8 cellular contexts compared by ENCODE assay signal in the genomic region with DNA sequence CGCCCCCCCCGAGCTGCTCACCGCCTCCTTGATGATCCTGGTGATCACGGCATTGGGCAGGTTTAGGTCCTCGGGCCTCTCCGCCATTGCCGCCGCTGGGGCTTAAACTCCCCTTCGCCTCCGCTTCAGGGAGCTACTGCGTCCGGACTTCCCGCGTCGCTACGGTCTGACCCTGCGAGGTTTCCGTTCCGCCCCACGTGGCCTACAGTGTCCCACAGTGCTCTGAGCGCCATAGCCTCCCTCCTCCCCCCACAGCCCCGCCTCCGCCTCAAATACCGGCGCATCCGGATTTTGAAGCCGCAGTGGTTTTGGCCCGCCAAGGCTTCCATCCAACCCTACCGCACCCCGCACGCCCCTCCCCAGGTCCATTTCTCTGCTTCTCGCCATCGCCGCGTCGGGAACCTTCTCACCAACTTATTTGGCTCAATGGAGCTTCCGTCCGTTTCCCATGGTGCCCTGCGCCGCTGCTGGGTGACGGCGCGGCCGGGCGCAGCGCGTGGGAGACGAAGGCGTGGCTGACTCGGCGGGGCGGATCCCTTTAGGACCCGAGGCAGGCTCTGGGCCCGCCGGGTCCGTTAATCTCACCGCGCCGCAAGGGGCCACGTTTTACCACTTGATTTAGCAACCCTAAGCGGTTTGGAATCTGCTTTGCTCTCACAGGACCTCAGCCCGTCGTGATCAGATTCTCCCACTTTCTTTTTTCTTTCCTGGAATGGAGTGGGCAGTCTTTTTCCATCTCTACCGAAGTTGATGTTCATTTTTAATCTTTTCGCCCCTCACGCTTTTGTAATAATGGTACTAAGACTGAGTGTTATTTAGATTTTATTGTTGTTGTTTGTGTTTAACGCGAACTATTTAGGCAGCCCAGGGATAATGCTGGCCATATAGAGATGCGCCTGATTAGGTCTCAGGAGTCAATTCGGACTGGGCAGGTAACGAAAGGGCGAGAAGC. TPM values are rescaled to one million over a fixed set of nuclear protein-coding genes. Genes with fewer than 3 reads are reported as not detected.
DNase-seq lines count a peak whose midpoint lies in the region; ATAC-seq lines count a peak whose summit lies in the region.

A gene with protein sequence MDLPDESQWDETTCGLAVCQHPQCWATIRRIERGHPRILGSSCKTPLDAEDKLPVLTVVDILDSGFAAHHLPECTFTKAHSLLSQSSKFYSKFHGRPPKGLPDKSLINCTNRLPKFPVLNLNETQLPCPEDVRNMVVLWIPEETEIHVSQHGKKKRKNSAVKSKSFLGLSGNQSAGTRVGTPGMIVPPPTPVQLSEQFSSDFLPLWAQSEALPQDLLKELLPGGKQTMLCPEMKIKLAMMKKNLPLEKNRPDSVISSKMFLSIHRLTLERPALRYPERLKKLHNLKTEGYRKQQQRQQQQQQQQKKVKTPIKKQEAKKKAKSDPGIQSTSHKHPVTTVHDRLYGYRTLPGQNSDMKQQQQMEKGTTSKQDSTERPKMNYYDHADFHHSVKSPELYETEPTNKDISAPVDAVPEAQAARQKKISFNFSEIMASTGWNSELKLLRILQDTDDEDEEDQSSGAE (plus strand): TSS at position 541 of the 952 bp plus-strand sequence. CDS start 2,747 bp downstream, outside the sequence.
Gene POLE3, minus strand, starts transcription at position 469 of the 952 bp plus-strand sequence. Its CDS starts 382 bp downstream, at position 87.

- H3K4me2 ChIP-seq in mesendoderm (ENCODE audit: low read length) = peak within 1 kb of the TSS; percentile 99

- CTCF ChIA-PET in activated CD8-positive, alpha-beta memory T cell treated with anti-CD3 and anti-CD28 coated beads, Interleukin-2, amount 10 ng/mL, durations not matched to agents 7 days and 5 days (lab: Charles Lee) = interaction anchor here (0.7 to 6.0 kb wide), 19 partner anchors 10 to 247 kb away, joined by 3 to 60 read pairs (median 4); partner anchors contain the start of genes ALAD, CDC26, FKBP15 and HDHD3

- ATAC-seq in GM21367 (IDR thresholded peaks at IDR 0.05; ENCODE audit: unreplicated experiment) = peak; percentile 85
- peak; percentile 94 for ATAC-seq in activated CD8-positive, alpha-beta memory T cell treated with anti-CD3 and anti-CD28 coated beads, Interleukin-2, amount 10 ng/mL, durations not matched to agents 7 days and 5 days

- H3K27me3 ChIP-seq in endocrine pancreas (ENCODE audit: control insufficient read depth, insufficient read depth, low read length) = no peaks in the 10 kb centered on the region
- H3K27me3 ChIP-seq in mesendoderm (ENCODE audit: insufficient read depth, low read length, poor library complexity) = no peaks in the 10 kb centered on the region

- DNase-seq in COR-L47 (lab: John Stamatoyannopoulos, UW) (peak; percentile 94), HT1080 (ENCODE audit: low read depth) (peak; percentile 95), NOMO-1 (lab: John Stamatoyannopoulos, UW; ENCODE audit: unreplicated experiment in 2 of 2) (peak; percentile 97), mesendoderm (peak; percentile 98)
- peak; percentile 96 for DNase-seq in activated CD8-positive, alpha-beta memory T cell treated with anti-CD3 and anti-CD28 coated beads, Interleukin-2, amount 10 ng/mL, durations not matched to agents 7 days and 5 days
- peak; percentile 92 for DNase-seq in stimulated activated CD8-positive, alpha-beta memory T cell treated with anti-CD3 and anti-CD28 coated beads, Interleukin-12 subunit alpha, Interleukin-12 subunit beta, amount 100 ng/mL, for 4 hours (ENCODE audit: low read depth)

- peaks cover 17% of the 10 kb centered on the region for H3K79me2 ChIP-seq in mesendoderm (ENCODE audit: control insufficient read depth, insufficient read depth, low read length)

- peaks cover 37% of the 10 kb centered on the region for H3K4me1 Mint-ChIP-seq in activated CD8-positive, alpha-beta memory T cell treated with anti-CD3 and anti-CD28 coated beads, Interleukin-2, amount 10 ng/mL, durations not matched to agents 7 days and 5 days

- H3K23ac ChIP-seq in mesendoderm (ENCODE audit: low read length) = peak within 1 kb of the TSS; percentile 91

- H4K5ac ChIP-seq in mesendoderm (ENCODE audit: low read length) = peak within 1 kb of the TSS; percentile 88

- peak within 1 kb of the TSS; percentile 92 for H3K18ac ChIP-seq in mesendoderm (ENCODE audit: low read length)

- no peak within 1 kb of the TSS for H2BK15ac ChIP-seq in mesendoderm (replicated peaks; ENCODE audit: low read depth)

- WGBS in mesendoderm (ENCODE audit: extremely low coverage, insufficient coverage, low lambda C conversion rate) = no CpG with 5 or more reads among the region's 72 CpGs

- peak within 1 kb of the TSS; percentile 98 for H3K4me3 ChIP-seq in endocrine pancreas (ENCODE audit: control insufficient read depth, insufficient read depth, low read length)
- peak within 1 kb of the TSS; percentile 75 for H3K4me3 ChIP-seq in mesendoderm (ENCODE audit: low read length)

- H3K4me3 Mint-ChIP-seq in activated CD8-positive, alpha-beta memory T cell treated with anti-CD3 and anti-CD28 coated beads, Interleukin-2, amount 10 ng/mL, durations not matched to agents 7 days and 5 days = peak within 1 kb of the TSS; percentile 92

- H3K4ac ChIP-seq in mesendoderm (ENCODE audit: low read depth, low read length) = peak within 1 kb of the TSS; percentile 65

- peaks cover 4% of the 10 kb centered on the region for H3K4me1 ChIP-seq in endocrine pancreas (ENCODE audit: control insufficient read depth, insufficient read depth, low read length)
- H3K4me1 ChIP-seq in mesendoderm (ENCODE audit: control insufficient read depth, low read depth, low read length) = peaks cover 2% of the 10 kb centered on the region

- H3K9me3 Mint-ChIP-seq in activated CD8-positive, alpha-beta memory T cell treated with anti-CD3 and anti-CD28 coated beads, Interleukin-2, amount 10 ng/mL, durations not matched to agents 7 days and 5 days (ENCODE audit: low read depth) = no peaks in the 10 kb centered on the region

- H3K9ac ChIP-seq in endocrine pancreas (ENCODE audit: control insufficient read depth, insufficient read depth, low read length) = peak within 1 kb of the TSS; percentile 93
- peak within 1 kb of the TSS; percentile 94 for H3K9ac ChIP-seq in mesendoderm (ENCODE audit: low read length)

- H3K79me1 ChIP-seq in mesendoderm (ENCODE audit: low read length) = peaks cover 7% of the 10 kb centered on the region

- H3K56ac ChIP-seq in mesendoderm (ENCODE audit: low read length) = peak within 1 kb of the TSS; percentile 99

- H2AK5ac ChIP-seq in mesendoderm (ENCODE audit: low read length) = peak within 1 kb of the TSS; percentile 50

- H3K36me3 ChIP-seq in endocrine pancreas (ENCODE audit: control insufficient read depth, insufficient read depth, low read length) = no peaks in the 10 kb centered on the region
- peaks cover 9% of the 10 kb centered on the region for H3K36me3 ChIP-seq in mesendoderm (ENCODE audit: control insufficient read depth, insufficient read depth, low read length)

- H3K27ac Mint-ChIP-seq in activated CD8-positive, alpha-beta memory T cell treated with anti-CD3 and anti-CD28 coated beads, Interleukin-2, amount 10 ng/mL, durations not matched to agents 7 days and 5 days = peak within 1 kb of the TSS; percentile 99

- H2BK120ac ChIP-seq in mesendoderm (ENCODE audit: low read depth, low read length) = no peak within 1 kb of the TSS

- peak within 1 kb of the TSS; percentile 42 for H4K8ac ChIP-seq in mesendoderm (ENCODE audit: low read depth, low read length)

- H3K27me3 Mint-ChIP-seq in activated CD8-positive, alpha-beta memory T cell treated with anti-CD3 and anti-CD28 coated beads, Interleukin-2, amount 10 ng/mL, durations not matched to agents 7 days and 5 days = no peaks in the 10 kb centered on the region

- H3K9me3 ChIP-seq in endocrine pancreas (ENCODE audit: control insufficient read depth, low read length) = no peaks in the 10 kb centered on the region

- H3K36me3 Mint-ChIP-seq in activated CD8-positive, alpha-beta memory T cell treated with anti-CD3 and anti-CD28 coated beads, Interleukin-2, amount 10 ng/mL, durations not matched to agents 7 days and 5 days = peaks cover 22% of the 10 kb centered on the region

- peak within 1 kb of the TSS; percentile 91 for H3K27ac ChIP-seq in mesendoderm (ENCODE audit: low read depth, low read length)

- peak within 1 kb of the TSS; percentile 96 for H2BK5ac ChIP-seq in mesendoderm (ENCODE audit: low read length)

RNA-seq across cellular contexts. Expression of the first gene that starts in this region (rescaled TPM):
- total RNA-seq in HT1080 (2014; rRNA removed; shearing (Covaris generic)) = 0.20 and 0.37 TPM in 2 replicates
- 0.43 and 0.51 TPM in 2 replicates for polyA plus RNA-seq in HT1080 (2015; cell fraction: cytosol; rRNA removed)
- 0.24 and 0.41 TPM in 2 replicates for polyA plus RNA-seq in HT1080 (2015; cell fraction: nucleus; rRNA removed)
- under 1 TPM; 0.16 to 0.41 TPM for total RNA-seq in activated CD8-positive, alpha-beta memory T cell treated with anti-CD3 and anti-CD28 coated beads, Interleukin-2, amount 10 ng/mL, durations not matched to agents 7 days and 5 days
- 0.49 TPM for polyA plus RNA-seq in mesendoderm (2013, experiment 1 of 2)
- 0.74 TPM for polyA plus RNA-seq in mesendoderm (2013, experiment 2 of 2)

RNA-seq across cellular contexts. Expression of gene POLE3, which starts in this region (rescaled TPM):
- total RNA-seq in HT1080 (2014; rRNA removed; shearing (Covaris generic)) = 107 and 114 TPM in 2 replicates
- polyA plus RNA-seq in HT1080 (2015; cell fraction: cytosol; rRNA removed) = 69.6 and 70.2 TPM in 2 replicates
- 41.8 and 50.8 TPM in 2 replicates for polyA plus RNA-seq in HT1080 (2015; cell fraction: nucleus; rRNA removed)
- total RNA-seq in activated CD8-positive, alpha-beta memory T cell treated with anti-CD3 and anti-CD28 coated beads, Interleukin-2, amount 10 ng/mL, durations not matched to agents 7 days and 5 days = 10 to 100 TPM; 55.0 to 72.7 TPM
- polyA plus RNA-seq in mesendoderm (2013, experiment 1 of 2) = 70.8 TPM
- 70.9 TPM for polyA plus RNA-seq in mesendoderm (2013, experiment 2 of 2)

Comparison
In these comparisons a context has a peak if more than half of its experiments do, and no peak if none do; other contexts are left out.
1. Peak in every context shown above with its lines: DNase-seq, ATAC-seq, H3K4me3 ChIP-seq and H3K27ac ChIP-seq.